ENCODE assay signal across 15 cellular contexts in genomic region chr6:11848852-11849731, GRCh38.
A peak's percentile ranks its signal among the peaks of the same experiment; 100 is the strongest.
DNase-seq lines count a peak whose midpoint lies in the region; ATAC-seq and TF ChIP-seq lines count a peak whose summit lies in the region.
"Had no signal": no experiment of that assay in that cellular context is flagged by ENCODE, and none has a peak within 500 bp of the region (broad histone marks: within the 10 kb centered on the region; RNA-seq: fewer than 3 reads in every experiment).

No MANE protein-coding gene starts in this region.

- H3K4me1 Mint-ChIP-seq in MCF 10A (ENCODE audit: insufficient read depth, unreplicated experiment), result no peaks in the 10 kb centered on the region
- H3K4me1 Mint-ChIP-seq: stimulated activated effector memory CD8-positive, alpha-beta T cell treated with anti-CD3 and anti-CD28 coated beads, Interleukin-12 subunit alpha, Interleukin-12 subunit beta, amount 100 ng/mL, for 72 hours had no signal

- 55% methylated on average over 2 of the region's 2 CpGs for WGBS in smooth muscle cell (ENCODE audit: low lambda C conversion rate)

- H3K9me3 Mint-ChIP-seq in MCF 10A (ENCODE audit: unreplicated experiment), result no peaks in the 10 kb centered on the region
- H3K9me3 Mint-ChIP-seq: stimulated activated effector memory CD8-positive, alpha-beta T cell treated with anti-CD3 and anti-CD28 coated beads, Interleukin-12 subunit alpha, Interleukin-12 subunit beta, amount 100 ng/mL, for 72 hours had no signal

- no peaks in the 10 kb centered on the region for H3K27me3 Mint-ChIP-seq in MCF 10A (ENCODE audit: insufficient read depth, unreplicated experiment)

- H3K27ac ChIP-seq in breast epithelium, result no peak overlapping the region
- H3K27ac ChIP-seq in smooth muscle cell (ENCODE audit: low read depth), result peak overlapping the region; percentile 88
- H3K27ac ChIP-seq in gastrocnemius medialis, result no peak overlapping the region

- BruUV-seq in MCF 10A (replicated peaks; lab: Mats Ljungman, UMichigan), result no TSS peak

- H3K9me3 ChIP-seq in breast epithelium (no peaks in the 10 kb centered on the region), smooth muscle cell (replicated peaks; ENCODE audit: low read depth) (no peaks in the 10 kb centered on the region), gastrocnemius medialis (no peaks in the 10 kb centered on the region)

- DNase-seq in MCF 10A (ENCODE audit: unreplicated experiment) (peak; percentile 65), breast epithelium (ENCODE audit: low spot score in 2 of 2) (no peak), NCI-H345 (lab: John Stamatoyannopoulos, UW) (peak; percentile 18), choroid plexus epithelial cell (ENCODE audit: low read depth) (peak; percentile 65), smooth muscle cell (lab: John Stamatoyannopoulos, UW; ENCODE audit: unreplicated experiment) (no peak), retina (no peak), gastrocnemius medialis (no peak)
- DNase-seq: activated effector memory CD4-positive, alpha-beta T cell treated with Interleukin-2 at 50 U/mL for 16 hours; midbrain; stimulated activated CD4-positive, alpha-beta T cell treated with anti-CD3 and anti-CD28 coated beads, Interleukin-2, amount 100 ng/mL, for 24 hours had no signal

- H3K4me3 ChIP-seq in breast epithelium (no peak overlapping the region), choroid plexus epithelial cell (ENCODE audit: low read depth, low read length) (no peak overlapping the region), smooth muscle cell (no peak overlapping the region), gastrocnemius medialis (no peak overlapping the region)
- H3K4me3 ChIP-seq: cardiac muscle cell, GM12878 had no signal

- in situ Hi-C loops in gastrocnemius medialis (cut with MboI; ENCODE audit: low sequenced_read_pairs in 4 of 4), result no loop called here

- H3K36me3 Mint-ChIP-seq in MCF 10A (ENCODE audit: insufficient read depth, unreplicated experiment), result no peaks in the 10 kb centered on the region
- H3K36me3 Mint-ChIP-seq: stimulated activated effector memory CD8-positive, alpha-beta T cell treated with anti-CD3 and anti-CD28 coated beads, Interleukin-12 subunit alpha, Interleukin-12 subunit beta, amount 100 ng/mL, for 72 hours had no signal

- POLR2A ChIA-PET in MCF 10A (lab: Yijun Ruan, JAX), result interaction anchor here (0.7 kb wide), 1 partner anchor 45 kb away, joined by 3 read pairs; no protein-coding TSS in a partner anchor

- H4K20me1 ChIP-seq in smooth muscle cell (ENCODE audit: low read depth), result no peaks in the 10 kb centered on the region

- CTCF ChIA-PET in MCF 10A (lab: Yijun Ruan, JAX), result no interaction called here

- H3K4me3 Mint-ChIP-seq in MCF 10A (ENCODE audit: unreplicated experiment), result no peak overlapping the region
- H3K4me3 Mint-ChIP-seq: stimulated activated effector memory CD8-positive, alpha-beta T cell treated with anti-CD3 and anti-CD28 coated beads, Interleukin-12 subunit alpha, Interleukin-12 subunit beta, amount 100 ng/mL, for 72 hours; T-helper 1 cell treated with Interleukin-12 subunit alpha and Interleukin-12 subunit beta and Interleukin-4 antibody, amounts not matched to agents 30 μg/mL and 1 μg/mL, for 36 hours had no signal

- H3F3A ChIP-seq in smooth muscle cell (ENCODE audit: low read depth), result peaks cover 10% of the 10 kb centered on the region

- TF ChIP-seq POLR2A in breast epithelium (IDR thresholded peaks at IDR 0.05), result no peak
- no peak for TF ChIP-seq POLR2A in gastrocnemius medialis (IDR thresholded peaks at IDR 0.05)

- TF ChIP-seq CTCF in MCF 10A (IDR thresholded peaks at IDR 0.05; ENCODE audit: unreplicated experiment) (no peak), breast epithelium (IDR thresholded peaks at IDR 0.05) (no peak), choroid plexus epithelial cell (conservative IDR thresholded peaks at IDR 0.05; ENCODE audit: low read depth, low read length) (no peak), smooth muscle cell (IDR thresholded peaks at IDR 0.05; ENCODE audit: borderline replicate concordance, insufficient read depth, poor library complexity, severe bottlenecking) (no peak), gastrocnemius medialis (IDR thresholded peaks at IDR 0.05 in 4 of 5, conservative IDR thresholded peaks at IDR 0.05 in 1 of 5) (no peak)

- no peak overlapping the region for H3K27ac Mint-ChIP-seq in MCF 10A (ENCODE audit: low read depth, unreplicated experiment)
- H3K27ac Mint-ChIP-seq: stimulated activated effector memory CD8-positive, alpha-beta T cell treated with anti-CD3 and anti-CD28 coated beads, Interleukin-12 subunit alpha, Interleukin-12 subunit beta, amount 100 ng/mL, for 72 hours; T-helper 1 cell treated with Interleukin-12 subunit alpha and Interleukin-12 subunit beta and Interleukin-4 antibody, amounts not matched to agents 30 μg/mL and 1 μg/mL, for 36 hours had no signal

- intact Hi-C loops in MCF 10A (cut with micrococcal nuclease) (no loop called here), breast epithelium (cut with DNase I; ENCODE audit: low total_unique reads) (no loop called here), gastrocnemius medialis (cut with DNase I; ENCODE audit: low total_unique reads) (no loop called here)

- H3K9ac ChIP-seq in smooth muscle cell (ENCODE audit: low read depth), result peak overlapping the region; percentile 61

- peak overlapping the region; percentile 40 for H3K4me2 ChIP-seq in smooth muscle cell

- H3K27me3 ChIP-seq in breast epithelium (no peaks in the 10 kb centered on the region), smooth muscle cell (ENCODE audit: low read depth) (no peaks in the 10 kb centered on the region), gastrocnemius medialis (no peaks in the 10 kb centered on the region)
- H3K27me3 ChIP-seq: cardiac muscle cell had no signal

- no peaks in the 10 kb centered on the region for H3K79me2 ChIP-seq in smooth muscle cell (ENCODE audit: low read depth)

- H3K4me1 ChIP-seq in breast epithelium, result no peaks in the 10 kb centered on the region
- H3K4me1 ChIP-seq in smooth muscle cell (ENCODE audit: low read depth), result peaks cover 6% of the 10 kb centered on the region
- peaks cover 0 to 8% of the 10 kb centered on the region in 2 donors for H3K4me1 ChIP-seq in gastrocnemius medialis

- no peak overlapping the region for H2AFZ ChIP-seq in smooth muscle cell (ENCODE audit: low read depth)

- no peak for ATAC-seq in GM18870 (IDR thresholded peaks at IDR 0.05; ENCODE audit: unreplicated experiment)
- ATAC-seq in gastrocnemius medialis, result no peak
- ATAC-seq: GM12878 had no signal

- H3K36me3 ChIP-seq in breast epithelium, result no peaks in the 10 kb centered on the region
- H3K36me3 ChIP-seq in smooth muscle cell (ENCODE audit: low read depth), result no peaks in the 10 kb centered on the region
- no peaks in the 10 kb centered on the region for H3K36me3 ChIP-seq in gastrocnemius medialis
- H3K36me3 ChIP-seq: cardiac muscle cell had no signal

Comparison
In these comparisons a context has a peak if more than half of its experiments do, and no peak if none do; other contexts are left out.
1. DNase-seq: peak in MCF 10A (single experiment), NCI-H345 (single experiment) and choroid plexus epithelial cell (single experiment); none in breast epithelium (0 of 2), smooth muscle cell (single experiment), retina (single experiment) and gastrocnemius medialis (0 of 2).